Comparison of ENCODE assay signal across 8 cellular contexts in genomic region chr11:27472398-27473016, GRCh38. TPM values are rescaled to one million over a fixed set of nuclear protein-coding genes. Genes with fewer than 3 reads are reported as not detected.
DNase-seq lines count a peak whose midpoint lies in the region; ATAC-seq and TF ChIP-seq lines count a peak whose summit lies in the region.

Gene LGR4 (minus strand): TSS chr11:27472790. CDS start chr11:27472302, 488 bp downstream.

- peaks cover 0 to 2% (median 0%) of the 10 kb centered on the region in 5 donors for H3K9me3 Mint-ChIP-seq in CD8-positive, alpha-beta memory T cell

- peaks cover 0 to 3% (median 0%) of the 10 kb centered on the region in 3 donors for H3K36me3 Mint-ChIP-seq in CD8-positive, alpha-beta memory T cell

- no peaks in the 10 kb centered on the region for H3K9me3 ChIP-seq in CD8-positive, alpha-beta memory T cell (ENCODE audit: low read length)
- H3K9me3 ChIP-seq in OCI-LY7 (ENCODE audit: low read length) (no peaks in the 10 kb centered on the region), mononuclear cell (ENCODE audit: low read depth, low read length) (no peaks in the 10 kb centered on the region)

- no peak for TF ChIP-seq CTCF in OCI-LY7 (conservative IDR thresholded peaks at IDR 0.05; ENCODE audit: low read length)
- TF ChIP-seq CTCF in epithelial cell of proximal tubule (conservative IDR thresholded peaks at IDR 0.05; ENCODE audit: low read depth, low read length), result no peak

- H3K27ac Mint-ChIP-seq in CD8-positive, alpha-beta memory T cell, result peak within 1 kb of the TSS; percentile 2 to 90 (median 80)

- no peaks in the 10 kb centered on the region for H3K9me2 ChIP-seq in OCI-LY7 (ENCODE audit: insufficient read depth, low read length)

- CTCF ChIA-PET in CD8-positive, alpha-beta memory T cell (lab: Charles Lee), result interaction anchor here (1.5 kb wide), 1 partner anchor 13 kb away, joined by 5 read pairs; no protein-coding TSS in a partner anchor
- CTCF ChIA-PET in OCI-LY7 (lab: Charles Lee; ENCODE audit: unreplicated experiment), result no interaction called here

- H3K4me3 Mint-ChIP-seq in CD8-positive, alpha-beta memory T cell, result peak within 1 kb of the TSS; percentile 90 to 99 (median 95)

- intact Hi-C loops in OCI-LY7 (cut with micrococcal nuclease; ENCODE audit: unreplicated experiment), result no loop called here

- DNase-seq in CD8-positive, alpha-beta memory T cell, result peak; percentile 37 to 75 (median 67)
- DNase-seq in HUDEP-2 (lab: John Stamatoyannopoulos, UW; ENCODE audit: unreplicated experiment in 76 of 76), result peak in 75 of 76 experiments; percentile 15 to 90 (median 80)
- no peak for DNase-seq in OCI-LY7 (ENCODE audit: low spot score)
- peak; percentile 72 for DNase-seq in activated T-cell treated with anti-CD3 and anti-CD28 coated beads, Interleukin-2, amount 50 U/mL, for 1 hour
- DNase-seq in epithelial cell of proximal tubule (ENCODE audit: low read depth), result peak; percentile 82
- peak; percentile 40 to 45 for DNase-seq in stimulated activated CD8-positive, alpha-beta memory T cell treated with anti-CD3 and anti-CD28 coated beads, Interleukin-2, amount 100 ng/mL, for 48 hours (ENCODE audit: low read depth in 2 of 2)

- H3K79me2 ChIP-seq in OCI-LY7 (ENCODE audit: insufficient read depth, low read depth, low read length), result no peaks in the 10 kb centered on the region

- H3K4me1 ChIP-seq in CD8-positive, alpha-beta memory T cell (ENCODE audit: insufficient read depth, low read length), result peaks cover 9% of the 10 kb centered on the region
- H3K4me1 ChIP-seq in OCI-LY7 (ENCODE audit: insufficient read depth, low read length, poor library complexity, severe bottlenecking) (no peaks in the 10 kb centered on the region), mononuclear cell (ENCODE audit: insufficient read depth, low read length) (peaks cover 11% of the 10 kb centered on the region)

- BruUV-seq in OCI-LY7 (replicated peaks; lab: Mats Ljungman, UMichigan), result no TSS peak

- H3K4me1 Mint-ChIP-seq in CD8-positive, alpha-beta memory T cell, result peaks cover 16 to 20% (median 19%) of the 10 kb centered on the region in 3 donors

- POLR2A ChIA-PET in CD8-positive, alpha-beta memory T cell (lab: Charles Lee), result interaction anchor here (0.9 kb wide), 1 partner anchor 24 kb away, joined by 6 read pairs; no protein-coding TSS in a partner anchor
- POLR2A ChIA-PET in OCI-LY7 (lab: Charles Lee), result interaction anchor here (0.7 kb wide), 1 partner anchor 82 kb away, joined by 3 read pairs; no protein-coding TSS in a partner anchor

- ATAC-seq in GM21423 (IDR thresholded peaks at IDR 0.05; ENCODE audit: unreplicated experiment), result peak; percentile 78

- H4K20me1 ChIP-seq in OCI-LY7 (ENCODE audit: insufficient read depth, low read length), result no peaks in the 10 kb centered on the region

- peak within 1 kb of the TSS; percentile 46; the same call in 1 of the 2 replicates for H3K4me2 ChIP-seq in OCI-LY7 (ENCODE audit: low read length)

- no peaks in the 10 kb centered on the region for H3K27me3 ChIP-seq in CD8-positive, alpha-beta memory T cell (ENCODE audit: insufficient read depth, low read length, poor library complexity, severe bottlenecking)
- H3K27me3 ChIP-seq in mononuclear cell (ENCODE audit: insufficient read depth, low read length), result peaks cover 16% of the 10 kb centered on the region

- H3K36me3 ChIP-seq in CD8-positive, alpha-beta memory T cell (ENCODE audit: insufficient read depth, low read length), result no peaks in the 10 kb centered on the region
- no peaks in the 10 kb centered on the region for H3K36me3 ChIP-seq in OCI-LY7 (ENCODE audit: insufficient read depth, low read length)

- H3K27ac ChIP-seq in CD8-positive, alpha-beta memory T cell (ENCODE audit: low read depth, low read length), result peak within 1 kb of the TSS; percentile 32
- H3K27ac ChIP-seq in OCI-LY7 (ENCODE audit: low read depth, low read length, poor library complexity, severe bottlenecking), result no peak within 1 kb of the TSS

- H2AFZ ChIP-seq in OCI-LY7 (ENCODE audit: low read length), result no peak within 1 kb of the TSS

- H3K4me3 ChIP-seq in CD8-positive, alpha-beta memory T cell (ENCODE audit: low read length), result peak within 1 kb of the TSS; percentile 69
- H3K4me3 ChIP-seq in OCI-LY7 (ENCODE audit: low read depth, low read length, poor library complexity, severe bottlenecking), result peak within 1 kb of the TSS; percentile 31
- H3K4me3 ChIP-seq in epithelial cell of proximal tubule (ENCODE audit: low read depth, low read length), result peak within 1 kb of the TSS; percentile 79
- peak within 1 kb of the TSS; percentile 50 for H3K4me3 ChIP-seq in mononuclear cell (ENCODE audit: low read length)

- peaks cover 9 to 44% of the 10 kb centered on the region in 2 donors for H3K27me3 Mint-ChIP-seq in CD8-positive, alpha-beta memory T cell

RNA-seq across cellular contexts. Expression of gene LGR4, which starts in this region (rescaled TPM):
- under 1 TPM; 0.04 to 0.39 TPM for total RNA-seq in CD8-positive, alpha-beta memory T cell
- polyA plus RNA-seq in CD8-positive, alpha-beta memory T cell, result 0.07 TPM
- total RNA-seq in OCI-LY7 (2014; rRNA removed; shearing (Covaris generic)), result 1.2 TPM in 1 of 2 replicates, not detected in the other
- total RNA-seq in OCI-LY7 (2022) (0.06 TPM in 1 of 2 replicates, not detected in the other), epithelial cell of proximal tubule (62.7 and 64.2 TPM in 2 replicates), mononuclear cell (2.3 TPM)

Comparison
In these comparisons a context has a peak if more than half of its experiments do, and no peak if none do; other contexts are left out.
1. RNA of gene LGR4 (total RNA-seq): 62.7 to 64.2 TPM in epithelial cell of proximal tubule; 2.3 TPM in mononuclear cell (single experiment), 0.06 to 1.2 TPM in OCI-LY7 and 0.04 to 0.39 TPM in CD8-positive, alpha-beta memory T cell; every median in the first group is over 10 times any median in the second.
2. Peak in DNase-seq, H3K4me3 ChIP-seq and H3K27ac ChIP-seq in CD8-positive, alpha-beta memory T cell; RNA of the gene not detected or under 1 TPM.
3. Peak in every context shown above with its lines, with median percentiles within 50 percentile points of each other: H3K4me3 ChIP-seq.